Comparison of ENCODE assay signal across 24 cellular contexts in the genomic region with DNA sequence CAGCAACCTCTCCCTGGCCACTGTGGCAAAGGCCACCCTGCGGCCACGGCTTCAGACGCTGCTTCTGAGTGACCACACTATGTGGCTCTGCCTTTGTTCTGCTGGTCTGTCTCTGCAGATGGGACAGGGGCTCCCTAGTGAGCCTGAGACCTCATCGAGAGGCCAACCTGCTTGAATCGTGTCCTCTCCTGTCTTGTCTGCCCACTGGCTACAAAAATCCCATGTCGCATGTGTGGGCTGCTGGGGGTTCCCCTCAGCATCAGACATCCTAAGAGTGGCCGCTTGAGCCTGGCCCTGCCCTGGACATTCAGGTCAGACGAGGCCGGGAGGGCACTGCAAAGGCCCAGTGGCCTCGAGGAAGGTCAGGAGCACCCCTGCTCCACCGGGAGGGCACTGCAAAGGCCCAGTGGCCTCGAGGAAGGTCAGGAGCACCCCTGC.
A peak's percentile ranks its signal among the peaks of the same experiment; 100 is the strongest.
DNase-seq lines count a peak whose midpoint lies in the region; ATAC-seq and TF ChIP-seq lines count a peak whose summit lies in the region.
"Had no signal": no experiment of that assay in that cellular context is flagged by ENCODE, and none has a peak within 500 bp of the region (broad histone marks: within the 10 kb centered on the region; RNA-seq: fewer than 3 reads in every experiment).

No MANE protein-coding gene starts in this region.

- H3K4me3 ChIP-seq in RWPE2 (ENCODE audit: severe bottlenecking) (no peak overlapping the region), lower lobe of right lung (no peak overlapping the region), spleen (no peak overlapping the region)
- H3K4me3 ChIP-seq: adrenal gland, lung, thyroid gland had no signal

- ATAC-seq in RWPE2 (ENCODE audit: low read depth) (no peak), lower lobe of right lung (peak in 1 of 2 donors; percentile 15), GM18517 (IDR thresholded peaks at IDR 0.05; ENCODE audit: unreplicated experiment) (no peak)
- ATAC-seq: activated CD4-positive, alpha-beta T cell treated with anti-CD3 and anti-CD28 coated beads for 36 hours; HCT116; stimulated activated naive CD8-positive, alpha-beta T cell treated with anti-CD3 and anti-CD28 coated beads, Interleukin-15, amount 100 ng/mL, for 72 hours had no signal

- H3K4me1 ChIP-seq in RWPE2 (ENCODE audit: insufficient read depth, poor library complexity, severe bottlenecking) = no peaks in the 10 kb centered on the region
- H3K4me1 ChIP-seq in lower lobe of right lung = no peaks in the 10 kb centered on the region
- no peaks in the 10 kb centered on the region for H3K4me1 ChIP-seq in spleen
- H3K4me1 ChIP-seq: adrenal gland, thyroid gland had no signal

- TF ChIP-seq CTCF in RWPE2 (IDR thresholded peaks at IDR 0.05; ENCODE audit: poor library complexity, severe bottlenecking) (no peak), lower lobe of right lung (IDR thresholded peaks at IDR 0.05) (no peak), spleen (IDR thresholded peaks at IDR 0.05 in 8 of 11, conservative IDR thresholded peaks at IDR 0.05 in 3 of 11) (no peak)

- DNase-seq in 8988T (peak; percentile 1), RWPE2 (ENCODE audit: low spot score) (peak; percentile 20), lower lobe of right lung (peak; percentile 26), spleen (peak; percentile 73), NCI-H510A (lab: John Stamatoyannopoulos, UW) (no peak), DMS53 (lab: John Stamatoyannopoulos, UW) (no peak)
- DNase-seq: activated CD4-positive, alpha-beta T cell treated with anti-CD3 and anti-CD28 coated beads for 36 hours; activated naive CD4-positive, alpha-beta T cell; activated T-cell treated with anti-CD3 and anti-CD28 coated beads, Interleukin-2, amount 50 U/mL, for 1 hour; brain microvascular endothelial cell; Calu3; DND-41; effector CD4-positive, alpha-beta T cell; NCI-H1092; NCI-H187 treated with DMSO at 0.1 percent for 48 hours; NCI-H526 treated with DMSO at 0.1 percent for 48 hours; stimulated activated naive CD8-positive, alpha-beta T cell treated with anti-CD3 and anti-CD28 coated beads, Interleukin-15, amount 100 ng/mL, for 72 hours; thyroid gland had no signal

- H3K27me3 ChIP-seq in RWPE2 (ENCODE audit: insufficient read depth, poor library complexity, severe bottlenecking) = no peaks in the 10 kb centered on the region
- H3K27me3 ChIP-seq in lower lobe of right lung (ENCODE audit: low read depth) = no peaks in the 10 kb centered on the region
- peaks cover 0 to 19% (median 0%) of the 10 kb centered on the region in 7 donors for H3K27me3 ChIP-seq in spleen (replicated peaks in 1 of 7)
- H3K27me3 ChIP-seq: adrenal gland, brain microvascular endothelial cell, thyroid gland had no signal

- H3K9me3 ChIP-seq in RWPE2 (ENCODE audit: severe bottlenecking) = no peaks in the 10 kb centered on the region
- no peaks in the 10 kb centered on the region for H3K9me3 ChIP-seq in lower lobe of right lung
- peaks cover 0 to 23% (median 11%) of the 10 kb centered on the region in 8 donors for H3K9me3 ChIP-seq in spleen
- H3K9me3 ChIP-seq: adrenal gland, thyroid gland had no signal

- H3K36me3 ChIP-seq in RWPE2 (ENCODE audit: low read depth) (no peaks in the 10 kb centered on the region), lower lobe of right lung (no peaks in the 10 kb centered on the region), spleen (no peaks in the 10 kb centered on the region)
- H3K36me3 ChIP-seq: adrenal gland, brain microvascular endothelial cell, thyroid gland had no signal

- H3K27ac ChIP-seq in RWPE2 (ENCODE audit: poor library complexity, severe bottlenecking) (no peak overlapping the region), lower lobe of right lung (no peak overlapping the region), spleen (no peak overlapping the region)
- H3K27ac ChIP-seq: adrenal gland, brain microvascular endothelial cell, C4-2B, epithelial cell of prostate, thyroid gland had no signal

- intact Hi-C loops in lower lobe of right lung (cut with DNase I) (no loop called here), spleen (cut with DNase I; ENCODE audit: low total_unique reads) (no loop called here)

- TF ChIP-seq POLR2A in spleen (IDR thresholded peaks at IDR 0.05) = no peak

- 75 to 89% (median 84%) methylated on average over 10 to 12 of the region's 12 CpGs for WGBS in spleen, 5 donors

Comparison
In these comparisons a context has a peak if more than half of its experiments do, and no peak if none do; other contexts are left out.
1. DNase-seq: peak in 8988T (single experiment), RWPE2 (single experiment), lower lobe of right lung (single experiment) and spleen (single experiment); none in NCI-H510A (single experiment) and DMS53 (single experiment).